In genomic region chr10:103715430-103715829, GRCh38 we compare ENCODE assay signal across 12 cellular contexts.
A peak's percentile ranks its signal among the peaks of the same experiment; 100 is the strongest.
DNase-seq lines count a peak whose midpoint lies in the region; ATAC-seq and TF ChIP-seq lines count a peak whose summit lies in the region.
"Had no signal": no experiment of that assay in that cellular context is flagged by ENCODE, and none has a peak within 500 bp of the region (broad histone marks: within the 10 kb centered on the region; RNA-seq: fewer than 3 reads in every experiment).

No MANE protein-coding gene starts in this region.

- H4K20me1 ChIP-seq in H9 (ENCODE audit: control insufficient read depth, insufficient read depth, insufficient read length), result no peaks in the 10 kb centered on the region

- H3T11ph ChIP-seq in H9 (ENCODE audit: low read length), result no peak overlapping the region

- no peak overlapping the region for H2BK15ac ChIP-seq in H9 (ENCODE audit: low read depth, low read length)

- intact Hi-C loops in Panc1 (cut with micrococcal nuclease; ENCODE audit: unreplicated experiment) (no loop called here), dorsolateral prefrontal cortex (cut with DNase I) (loop anchor here (2.0 to 10.0 kb wide), 4 partner anchors 42 to 409 kb away; partner anchors contain the start of gene SFR1 (in 1 of the 2))

- peak; percentile 71 for DNase-seq in BJ (ENCODE audit: low read depth)
- DNase-seq in Panc1 (ENCODE audit: low read depth, low spot score), result no peak
- DNase-seq in dorsolateral prefrontal cortex, result peak in 3 of 10 donors; percentile 57 to 75 (median 60)
- no peak for DNase-seq in neural crest cell (ENCODE audit: low read depth, low spot score)
- no peak for DNase-seq in NCI-H1105 treated with DMSO at 0.1 percent for 48 hours (lab: John Stamatoyannopoulos, UW)
- no peak for DNase-seq in NCI-H2227 treated with DMSO at 0.1 percent for 48 hours (lab: John Stamatoyannopoulos, UW)
- no peak for DNase-seq in H9
- DNase-seq: Kasumi-1, stomach, T-cell had no signal

- H3K4me3 Mint-ChIP-seq in neural crest cell (no peak overlapping the region), H9 (no peak overlapping the region)
- H3K4me3 Mint-ChIP-seq: central memory CD8-positive, alpha-beta T cell; T-cell had no signal

- no peak overlapping the region for H2AK5ac ChIP-seq in H9 (ENCODE audit: insufficient read length, low read length)

- no peaks in the 10 kb centered on the region for H3K79me2 ChIP-seq in H9 (ENCODE audit: insufficient read depth, low read length)

- no peak overlapping the region for H3K9ac ChIP-seq in H9 (ENCODE audit: extremely low read depth, insufficient read length, low read length)

- H4K8ac ChIP-seq in H9 (replicated peaks; ENCODE audit: insufficient read length, low read depth, low read length), result no peak overlapping the region

- no peak overlapping the region for H2BK20ac ChIP-seq in H9 (ENCODE audit: low read depth, low read length, poor library complexity, severe bottlenecking)

- H3K27me3 ChIP-seq in BJ (ENCODE audit: control insufficient read depth, insufficient read depth, low read length), result no peaks in the 10 kb centered on the region
- H3K27me3 ChIP-seq in Panc1 (ENCODE audit: control insufficient read depth, insufficient read depth, low read length), result no peaks in the 10 kb centered on the region
- H3K27me3 ChIP-seq in dorsolateral prefrontal cortex, result no peaks in the 10 kb centered on the region
- H3K27me3 ChIP-seq in H9 (ENCODE audit: insufficient read depth, low read length), result no peaks in the 10 kb centered on the region
- H3K27me3 ChIP-seq: stomach had no signal

- H3K23ac ChIP-seq in H9 (ENCODE audit: insufficient read length, low read depth, low read length), result no peak overlapping the region

- no peak overlapping the region for H2BK5ac ChIP-seq in H9 (ENCODE audit: insufficient read length, low read length)

- H2AFZ ChIP-seq in H9 (ENCODE audit: low read length), result no peak overlapping the region

- H3K4me1 Mint-ChIP-seq in neural crest cell (peaks cover 41% of the 10 kb centered on the region), H9 (peaks cover 11 to 27% of the 10 kb centered on the region in 2 experiments)
- H3K4me1 Mint-ChIP-seq: central memory CD8-positive, alpha-beta T cell had no signal

- H3K14ac ChIP-seq in H9 (ENCODE audit: insufficient read depth, low read length), result no peak overlapping the region

- ATAC-seq in Panc1 (peak; percentile 44; the same call in 1 of the 2 replicates), HG02571 (IDR thresholded peaks at IDR 0.05; ENCODE audit: unreplicated experiment) (no peak)
- ATAC-seq: T-cell had no signal

- H3K27ac Mint-ChIP-seq in neural crest cell (ENCODE audit: unreplicated experiment) (peak overlapping the region; percentile 43), H9 (peak overlapping the region in 1 of 3 experiments; percentile 72; a peak in 1 of 7 replicates)
- H3K27ac Mint-ChIP-seq: T-cell had no signal

- H3K23me2 ChIP-seq in H9 (ENCODE audit: insufficient read length, low read depth, low read length, poor library complexity, severe bottlenecking), result no peaks in the 10 kb centered on the region

- H3K4ac ChIP-seq in H9 (ENCODE audit: low read depth, low read length), result no peak overlapping the region

- POLR2A ChIA-PET in BJ (lab: Charles Lee), result no interaction called here
- POLR2A ChIA-PET in Panc1 (lab: Charles Lee), result no interaction called here

- no peak overlapping the region for H4K5ac ChIP-seq in H9 (ENCODE audit: insufficient read length, low read depth, low read length)

- H3K4me2 ChIP-seq in H9 (ENCODE audit: insufficient read depth, insufficient read length, low read length), result no peak overlapping the region

- no CpG with 5 or more reads among the region's 8 CpGs for WGBS in H9 (ENCODE audit: extremely low coverage, insufficient read length, low lambda C conversion rate)

- H3K9me3 Mint-ChIP-seq in neural crest cell, result no peaks in the 10 kb centered on the region
- no peaks in the 10 kb centered on the region for H3K9me3 Mint-ChIP-seq in H9
- H3K9me3 Mint-ChIP-seq: central memory CD8-positive, alpha-beta T cell; T-cell had no signal

- no peak overlapping the region for H2BK120ac ChIP-seq in H9 (ENCODE audit: low read depth, low read length, poor library complexity, severe bottlenecking)

- no peaks in the 10 kb centered on the region for H3K27me3 Mint-ChIP-seq in neural crest cell (ENCODE audit: low read depth)
- H3K27me3 Mint-ChIP-seq in H9 (ENCODE audit: low read depth), result no peaks in the 10 kb centered on the region; the same call in 1 of the 2 replicates
- H3K27me3 Mint-ChIP-seq: central memory CD8-positive, alpha-beta T cell; T-cell had no signal

- no peak overlapping the region for H4K91ac ChIP-seq in H9 (ENCODE audit: insufficient read length, low read depth, low read length)

- no peaks in the 10 kb centered on the region for H3K9me3 ChIP-seq in Panc1 (ENCODE audit: control insufficient read depth, insufficient read depth, low read depth, low read length)
- H3K9me3 ChIP-seq in H9 (ENCODE audit: control insufficient read depth, low read depth, low read length), result no peaks in the 10 kb centered on the region
- H3K9me3 ChIP-seq: stomach had no signal

- H3K36me3 ChIP-seq in BJ (ENCODE audit: control insufficient read depth, insufficient read depth, low read length) (peaks cover 5% of the 10 kb centered on the region), Panc1 (ENCODE audit: control insufficient read depth, insufficient read depth, low read length) (no peaks in the 10 kb centered on the region)

- H3K56ac ChIP-seq in H9 (ENCODE audit: insufficient read length, low read depth, low read length), result no peak overlapping the region

- H3K36me3 Mint-ChIP-seq in neural crest cell (ENCODE audit: low read depth) (peaks cover 3% of the 10 kb centered on the region), H9 (ENCODE audit: insufficient read depth in 1 of 3, low read depth in 3 of 3) (no peaks in the 10 kb centered on the region; a peak in 1 of 7 replicates)
- H3K36me3 Mint-ChIP-seq: T-cell had no signal

- no peak overlapping the region for H3K18ac ChIP-seq in H9 (ENCODE audit: insufficient read length, low read depth, low read length)

- BruUV-seq in Panc1 (replicated peaks; lab: Mats Ljungman, UMichigan), result no TSS peak

- CTCF ChIA-PET in BJ (lab: Yijun Ruan, JAX), result interaction anchor here (0.6 to 10.0 kb wide), 8 partner anchors 13 to 542 kb away, joined by 3 to 160 read pairs (median 5); partner anchors contain the start of gene SH3PXD2A
- CTCF ChIA-PET in Panc1 (lab: Charles Lee), result no interaction called here

- no peak overlapping the region for H2BK12ac ChIP-seq in H9 (ENCODE audit: insufficient read length, low read depth, low read length)

- H3K27ac ChIP-seq in Panc1 (ENCODE audit: low read length), result no peak overlapping the region
- H3K27ac ChIP-seq in dorsolateral prefrontal cortex, result peak overlapping the region in 58 of 59 donors; percentile 60 to 99 (median 93)
- H3K27ac ChIP-seq in H9 (ENCODE audit: insufficient read length, low read depth, low read length), result no peak overlapping the region

- H3K79me1 ChIP-seq in H9 (ENCODE audit: insufficient read depth, low read depth, low read length, poor library complexity, severe bottlenecking), result no peaks in the 10 kb centered on the region

- no peak for TF ChIP-seq CTCF in BJ (IDR thresholded peaks at IDR 0.05; ENCODE audit: insufficient read depth, low read depth, low read length)
- no peak for TF ChIP-seq CTCF in Panc1 (IDR thresholded peaks at IDR 0.05)
- TF ChIP-seq CTCF in dorsolateral prefrontal cortex (IDR thresholded peaks at IDR 0.05 in 54 of 56, conservative IDR thresholded peaks at IDR 0.05 in 2 of 56; ENCODE audit: low read depth in 1 of 56, partially characterized antibody in 56 of 56), result no peak
- TF ChIP-seq CTCF in neural crest cell (conservative IDR thresholded peaks at IDR 0.05), result no peak
- no peak for TF ChIP-seq CTCF in H9 (conservative IDR thresholded peaks at IDR 0.05)

- H3K4me3 ChIP-seq in BJ (ENCODE audit: low read depth, low read length), result no peak overlapping the region
- H3K4me3 ChIP-seq in Panc1 (ENCODE audit: low read depth in 2 of 2, low read length in 2 of 2), result no peak overlapping the region
- H3K4me3 ChIP-seq in dorsolateral prefrontal cortex, result no peak overlapping the region
- H3K4me3 ChIP-seq: stomach had no signal

- in situ Hi-C loops in Panc1 (cut with HindIII; ENCODE audit: low pct_unique_long_range_greater_than_20kb, low sequenced_read_pairs), result no loop called here

- H3K4me1 ChIP-seq in Panc1 (ENCODE audit: control insufficient read depth, insufficient read depth, low read length) (no peaks in the 10 kb centered on the region), H9 (ENCODE audit: insufficient read depth, low read length) (no peaks in the 10 kb centered on the region)

Comparison
In these comparisons a context has a peak if more than half of its experiments do, and no peak if none do; other contexts are left out.
1. H3K27ac ChIP-seq: peak in dorsolateral prefrontal cortex (58 of 59); none in Panc1 (single experiment) and H9 (single experiment).